Comparison of ENCODE assay signal across 36 cellular contexts in genomic region chr5:147876626-147877025, GRCh38. TPM values are rescaled to one million over a fixed set of nuclear protein-coding genes. Genes with fewer than 3 reads are reported as not detected.
"Had no signal": no experiment of that assay in that cellular context is flagged by ENCODE, and none has a peak within 500 bp of the region (broad histone marks: within the 10 kb centered on the region; RNA-seq: fewer than 3 reads in every experiment).

No MANE protein-coding gene starts in this region.

- H3K36me3 Mint-ChIP-seq: naive thymus-derived CD8-positive, alpha-beta T cell; neural progenitor cell; stimulated activated memory B cell treated with anti-CD40 and anti-IgM and Interleukin-4, amounts not matched to agents 10 μg/mL and 1 μg/mL and 100 μg/mL, for 72 hours; type B pancreatic cell had no signal

- H3K4me3 Mint-ChIP-seq: naive thymus-derived CD8-positive, alpha-beta T cell; nephron progenitor cell; neural progenitor cell; stimulated activated memory B cell treated with anti-CD40 and anti-IgM and Interleukin-4, amounts not matched to agents 10 μg/mL and 1 μg/mL and 100 μg/mL, for 72 hours; stimulated activated naive CD8-positive, alpha-beta T cell treated with anti-CD3 and anti-CD28 coated beads, Interleukin-15, amount 100 ng/mL, for 72 hours; type B pancreatic cell had no signal

- H3K4me1 ChIP-seq: left lung, lower lobe of right lung, parathyroid adenoma, psoas muscle, right atrium auricular region, right lobe of liver, tibial nerve, uterus had no signal

- H3K4me3 ChIP-seq: hepatocyte, left lung, lower lobe of right lung, neural progenitor cell, psoas muscle, right atrium auricular region, right lobe of liver, smooth muscle cell, tibial nerve, uterus had no signal

- H3K27ac Mint-ChIP-seq: naive thymus-derived CD8-positive, alpha-beta T cell; nephron progenitor cell; stimulated activated memory B cell treated with anti-CD40 and anti-IgM and Interleukin-4, amounts not matched to agents 10 μg/mL and 1 μg/mL and 100 μg/mL, for 72 hours; stimulated activated naive CD8-positive, alpha-beta T cell treated with anti-CD3 and anti-CD28 coated beads, Interleukin-15, amount 100 ng/mL, for 72 hours; type B pancreatic cell had no signal

- H2AFZ ChIP-seq: hepatocyte, neural progenitor cell, parathyroid adenoma had no signal

- H3K4me1 Mint-ChIP-seq: naive thymus-derived CD8-positive, alpha-beta T cell; stimulated activated memory B cell treated with anti-CD40 and anti-IgM and Interleukin-4, amounts not matched to agents 10 μg/mL and 1 μg/mL and 100 μg/mL, for 72 hours; stimulated activated naive CD8-positive, alpha-beta T cell treated with anti-CD3 and anti-CD28 coated beads, Interleukin-15, amount 100 ng/mL, for 72 hours had no signal

- H3K27me3 Mint-ChIP-seq: stimulated activated memory B cell treated with anti-CD40 and anti-IgM and Interleukin-4, amounts not matched to agents 10 μg/mL and 1 μg/mL and 100 μg/mL, for 72 hours; stimulated activated naive CD8-positive, alpha-beta T cell treated with anti-CD3 and anti-CD28 coated beads, Interleukin-15, amount 100 ng/mL, for 72 hours had no signal

- H3K79me2 ChIP-seq: hepatocyte, parathyroid adenoma had no signal

- H3K9me3 Mint-ChIP-seq: naive thymus-derived CD8-positive, alpha-beta T cell; stimulated activated naive CD8-positive, alpha-beta T cell treated with anti-CD3 and anti-CD28 coated beads, Interleukin-15, amount 100 ng/mL, for 72 hours had no signal

- H3K27ac ChIP-seq: hepatocyte, left lung, lower lobe of right lung, neural progenitor cell, neutrophil, parathyroid adenoma, psoas muscle, right atrium auricular region, right lobe of liver, tibial nerve, uterus had no signal

- H3K36me3 ChIP-seq: left lung, lower lobe of right lung, neural progenitor cell, neutrophil, right atrium auricular region, right lobe of liver, tibial nerve, uterus had no signal

- H3K27me3 ChIP-seq: left lung, neutrophil, right atrium auricular region, right lobe of liver, tibial nerve, uterus had no signal

- DNase-seq: islet precursor cell; left cardiac atrium; left lung; lower lobe of right lung; mammary epithelial cell; mesenchymal stem cell; naive thymus-derived CD8-positive, alpha-beta T cell; nephron progenitor cell; occipital lobe; psoas muscle; right lobe of liver; stimulated activated CD4-positive, alpha-beta T cell treated with anti-CD3 and anti-CD28 coated beads, Interleukin-1b, Interleukin-23, amount 100 ng/mL, for 48 hours; stimulated activated CD4-positive, alpha-beta T cell treated with anti-CD3 and anti-CD28 coated beads, Interleukin-2, amount 100 ng/mL, for 48 hours; stimulated activated CD4-positive, alpha-beta T cell treated with anti-CD3 and anti-CD28 coated beads, Interleukin-4, amount 100 ng/mL, for 4 hours; stimulated activated CD8-positive, alpha-beta memory T cell treated with anti-CD3 and anti-CD28 coated beads, Interleukin-4, amount 100 ng/mL, for 48 hours; stimulated activated naive CD4-positive, alpha-beta T cell treated with Interleukin-2 at 50 U/mL for 16 hours; stimulated activated naive CD8-positive, alpha-beta T cell treated with anti-CD3 and anti-CD28 coated beads, Interleukin-15, amount 100 ng/mL, for 72 hours; substantia nigra; uterus had no signal

- H3K4me2 ChIP-seq: hepatocyte, neural progenitor cell, smooth muscle cell had no signal

- ATAC-seq: left cardiac atrium; left lung; lower lobe of right lung; naive thymus-derived CD8-positive, alpha-beta T cell; psoas muscle; right lobe of liver; stimulated activated memory B cell treated with anti-CD40 and anti-IgM and Interleukin-4, amounts not matched to agents 10 μg/mL and 1 μg/mL and 100 μg/mL, for 72 hours; stimulated activated naive CD8-positive, alpha-beta T cell treated with anti-CD3 and anti-CD28 coated beads, Interleukin-15, amount 100 ng/mL, for 72 hours had no signal

RNA-seq across cellular contexts. Expression of gene SCGB3A2, which starts 1.9 kb away (rescaled TPM):
- total RNA-seq: kidney epithelial cell; left cardiac atrium; liver; mammary epithelial cell; mucosa of gallbladder; naive thymus-derived CD8-positive, alpha-beta T cell; occipital lobe; osteocyte; posterior vena cava; psoas muscle; right atrium auricular region; right lobe of liver; skeletal muscle tissue; temporal lobe; tibial nerve; ureter; uterus had no signal
- polyA plus RNA-seq: liver; mammary epithelial cell; naive thymus-derived CD8-positive, alpha-beta T cell had no signal

RNA-seq across cellular contexts. Expression of gene C5orf46, which starts 29.7 kb away (rescaled TPM):
- total RNA-seq: hepatocyte; left lung; liver; lower lobe of right lung; mucosa of gallbladder; naive thymus-derived CD8-positive, alpha-beta T cell; occipital lobe; osteocyte; psoas muscle; skeletal muscle tissue; temporal lobe; tibial nerve; ureter; uterus had no signal
- polyA plus RNA-seq: liver; naive thymus-derived CD8-positive, alpha-beta T cell; psoas muscle had no signal

RNA-seq across cellular contexts. Expression of gene SPINK1, which starts 45.2 kb away (rescaled TPM):
- total RNA-seq: kidney epithelial cell; left cardiac atrium; lower lobe of right lung; mammary epithelial cell; naive thymus-derived CD8-positive, alpha-beta T cell; occipital lobe; osteocyte; right atrium auricular region; skeletal muscle tissue; smooth muscle cell; uterus had no signal
- polyA plus RNA-seq: mammary epithelial cell; naive thymus-derived CD8-positive, alpha-beta T cell had no signal
